ENCODE assay signal across 33 cellular contexts in the genomic region with DNA sequence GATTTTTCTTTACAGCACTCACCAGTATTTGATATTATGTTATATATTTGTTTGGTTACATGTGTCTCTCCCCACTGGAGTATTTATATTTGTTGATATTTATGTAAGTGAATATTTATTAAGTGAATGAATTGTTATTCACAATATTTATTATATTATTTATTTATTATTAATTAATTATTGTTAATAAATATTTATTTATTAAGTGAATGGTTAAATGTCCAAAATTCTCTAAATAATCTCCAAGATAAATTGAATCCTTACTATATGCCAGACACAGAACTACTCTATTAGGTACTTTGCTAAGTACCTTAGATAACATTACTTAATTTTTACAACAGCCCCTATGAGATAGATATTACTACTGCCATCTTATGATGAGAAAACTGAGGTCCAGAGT.
"Had no signal": no experiment of that assay in that cellular context is flagged by ENCODE, and none has a peak within 500 bp of the region (broad histone marks: within the 10 kb centered on the region; RNA-seq: fewer than 3 reads in every experiment).

No MANE protein-coding gene starts in this region.

- H3K4me3 ChIP-seq: breast epithelium, cardiac muscle cell, coronary artery, dorsolateral prefrontal cortex, gastrocnemius medialis, heart left ventricle had no signal

- H3K9me3 ChIP-seq: breast epithelium, gastrocnemius medialis, heart left ventricle had no signal

- H3K27me3 ChIP-seq: breast epithelium, cardiac muscle cell, gastrocnemius medialis, heart left ventricle had no signal

- H3K4me3 Mint-ChIP-seq: activated CD4-positive, alpha-beta memory T cell treated with anti-CD3 and anti-CD28 coated beads, Interleukin-2, amount 10 ng/mL, durations not matched to agents 7 days and 5 days; activated CD4-positive, alpha-beta T cell treated with anti-CD3 and anti-CD28 coated beads, Interleukin-2, amount 10 ng/mL, durations not matched to agents 7 days and 5 days; activated naive CD8-positive, alpha-beta T cell; activated T-cell treated with anti-CD3 and anti-CD28 coated beads, Interleukin-2, amount 50 U/mL, for 24 hours; activated T-helper 17 cell treated with anti-CD3 and anti-CD28 coated beads, Interleukin-2, amount 50 U/mL, for 72 hours; central memory CD8-positive, alpha-beta T cell; dendritic cell treated with granulocyte-macrophage colony-stimulating factor and Interleukin-4, amounts not matched to agents 40 ng/mL and 50 ng/mL, for 4 days; endodermal cell; T-helper 17 cell; T-helper 2 cell treated with Interferon-gamma antibody and Interleukin-4, amounts not matched to agents 5 μg/mL and 100 μg/mL, for 36 hours had no signal

- H3K9me3 Mint-ChIP-seq: activated CD4-positive, alpha-beta memory T cell treated with anti-CD3 and anti-CD28 coated beads, Interleukin-2, amount 10 ng/mL, durations not matched to agents 7 days and 5 days; activated CD4-positive, alpha-beta T cell treated with anti-CD3 and anti-CD28 coated beads, Interleukin-2, amount 10 ng/mL, durations not matched to agents 7 days and 5 days; activated T-cell treated with anti-CD3 and anti-CD28 coated beads, Interleukin-2, amount 50 U/mL, for 24 hours; activated T-helper 17 cell treated with anti-CD3 and anti-CD28 coated beads, Interleukin-2, amount 50 U/mL, for 72 hours; brain; central memory CD8-positive, alpha-beta T cell; dendritic cell treated with granulocyte-macrophage colony-stimulating factor and Interleukin-4, amounts not matched to agents 40 ng/mL and 50 ng/mL, for 4 days; endodermal cell; T-helper 2 cell treated with Interferon-gamma antibody and Interleukin-4, amounts not matched to agents 5 μg/mL and 100 μg/mL, for 36 hours had no signal

- H3K4me1 Mint-ChIP-seq: activated CD4-positive, alpha-beta T cell treated with anti-CD3 and anti-CD28 coated beads, Interleukin-2, amount 10 ng/mL, durations not matched to agents 7 days and 5 days; brain; central memory CD8-positive, alpha-beta T cell had no signal

- H3K4me1 ChIP-seq: breast epithelium, gastrocnemius medialis, heart left ventricle had no signal

- H3K36me3 Mint-ChIP-seq: activated naive CD8-positive, alpha-beta T cell; brain had no signal

- H3K27me3 Mint-ChIP-seq: activated T-cell treated with anti-CD3 and anti-CD28 coated beads, Interleukin-2, amount 50 U/mL, for 24 hours; activated T-helper 17 cell treated with anti-CD3 and anti-CD28 coated beads, Interleukin-2, amount 50 U/mL, for 72 hours had no signal

- H3K27ac ChIP-seq: breast epithelium, cardiac muscle cell, coronary artery, dorsolateral prefrontal cortex, gastrocnemius medialis, heart left ventricle had no signal

- H3K27ac Mint-ChIP-seq: activated CD4-positive, alpha-beta memory T cell treated with anti-CD3 and anti-CD28 coated beads, Interleukin-2, amount 10 ng/mL, durations not matched to agents 7 days and 5 days; activated CD4-positive, alpha-beta T cell treated with anti-CD3 and anti-CD28 coated beads, Interleukin-2, amount 10 ng/mL, durations not matched to agents 7 days and 5 days; activated naive CD8-positive, alpha-beta T cell; activated T-cell treated with anti-CD3 and anti-CD28 coated beads, Interleukin-2, amount 50 U/mL, for 24 hours; activated T-helper 17 cell treated with anti-CD3 and anti-CD28 coated beads, Interleukin-2, amount 50 U/mL, for 72 hours; brain; dendritic cell treated with granulocyte-macrophage colony-stimulating factor and Interleukin-4, amounts not matched to agents 40 ng/mL and 50 ng/mL, for 4 days; endodermal cell; T-helper 2 cell treated with Interferon-gamma antibody and Interleukin-4, amounts not matched to agents 5 μg/mL and 100 μg/mL, for 36 hours had no signal

- DNase-seq: activated CD4-positive, alpha-beta memory T cell treated with anti-CD3 and anti-CD28 coated beads, Interleukin-2, amount 10 ng/mL, durations not matched to agents 7 days and 5 days; activated CD4-positive, alpha-beta T cell treated with anti-CD3 and anti-CD28 coated beads for 1 hour; activated CD4-positive, alpha-beta T cell treated with anti-CD3 and anti-CD28 coated beads for 4 hours; activated CD4-positive, alpha-beta T cell treated with anti-CD3 and anti-CD28 coated beads, Interleukin-2, amount 10 ng/mL, durations not matched to agents 7 days and 5 days; activated CD4-positive, alpha-beta T cell treated with anti-CD3 and anti-CD28 coated beads, Interleukin-2, amount 50 U/mL, for 4 hours; activated CD8-positive, alpha-beta memory T cell treated with anti-CD3 and anti-CD28 coated beads, Interleukin-2, amount 50 U/mL, for 48 hours; activated effector memory CD4-positive, alpha-beta T cell treated with Interleukin-2 at 50 U/mL for 16 hours; activated gamma-delta T cell treated with Interleukin-2 at 50 U/mL for 16 hours; activated naive CD4-positive, alpha-beta T cell treated with anti-CD3 and anti-CD28 coated beads, Interleukin-2, amount 50 U/mL, for 16 hours; activated naive CD4-positive, alpha-beta T cell treated with Interleukin-2 at 50 U/mL for 16 hours; activated T-cell treated with anti-CD3 and anti-CD28 coated beads for 4 hours; activated T-cell treated with anti-CD3 and anti-CD28 coated beads, Interleukin-2, amount 50 U/mL, for 24 hours; amniotic stem cell; anterior cingulate cortex; dorsolateral prefrontal cortex; effector memory CD4-positive, alpha-beta T cell; endodermal cell; foreskin fibroblast; gastrocnemius medialis; glutamatergic neuron; heart left ventricle; T-helper 1 cell; T-helper 17 cell; T1000 had no signal

- H3K36me3 ChIP-seq: breast epithelium, cardiac muscle cell, gastrocnemius medialis, heart left ventricle had no signal
